In the genomic region with DNA sequence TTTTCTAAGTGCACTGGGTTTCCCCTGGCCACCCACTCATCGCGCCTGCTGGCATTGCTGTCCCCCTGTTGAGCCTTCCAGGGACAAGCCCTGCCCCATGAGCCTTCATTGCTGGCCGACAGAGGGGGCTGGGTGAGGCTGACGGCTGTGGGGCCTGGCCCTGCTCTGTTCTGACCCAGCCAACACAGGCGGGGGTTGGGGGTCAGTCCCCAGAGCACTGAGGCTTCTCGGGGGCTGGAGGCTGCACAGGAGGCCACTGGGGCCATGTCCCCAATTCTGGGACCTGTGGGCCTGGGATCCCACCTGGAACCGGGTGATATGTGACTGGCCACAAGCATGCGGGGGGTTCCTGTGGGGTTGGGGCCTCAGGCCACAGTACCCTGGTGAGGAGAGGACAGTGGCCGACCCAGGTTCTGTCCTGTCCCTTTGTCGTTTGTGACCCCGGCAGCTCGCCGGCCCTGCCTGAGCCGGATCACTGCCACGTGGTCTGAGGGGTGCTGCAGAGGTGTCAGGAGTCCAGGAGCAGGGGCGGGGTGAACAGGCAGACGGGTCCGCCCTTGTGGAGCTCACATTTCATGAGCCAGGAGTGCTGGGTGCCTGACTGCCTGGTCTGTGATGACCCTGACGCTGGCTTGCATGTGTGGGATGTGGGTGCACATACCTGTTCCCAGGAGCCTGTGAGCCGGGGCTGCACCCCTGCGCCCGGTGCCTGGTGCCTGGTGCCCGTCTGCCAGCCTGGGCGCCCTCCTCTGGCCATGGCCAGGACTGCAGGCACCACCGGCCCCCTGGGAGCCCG, we compare ENCODE assay signal across 8 cellular contexts. TPM values are rescaled to one million over a fixed set of nuclear protein-coding genes. Genes with fewer than 3 reads are reported as not detected.
A peak's percentile ranks its signal among the peaks of the same experiment; 100 is the strongest.
DNase-seq lines count a peak whose midpoint lies in the region; ATAC-seq, FAIRE-seq and TF ChIP-seq lines count a peak whose summit lies in the region.

No MANE protein-coding gene starts in this region.

- H3K9me3 ChIP-seq in BLaER1 treated with 17β-estradiol and CSF1 and Interleukin-3, amounts not matched to agents 10 nM and 100 nM (replicated peaks in 1 of 11): no peaks in the 10 kb centered on the region
- H3K9me3 ChIP-seq in astrocyte (ENCODE audit: insufficient read depth, low read depth, low read length): no peaks in the 10 kb centered on the region
- no peaks in the 10 kb centered on the region for H3K9me3 ChIP-seq in keratinocyte (ENCODE audit: control insufficient read depth, low read depth, low read length)

- no peaks in the 10 kb centered on the region for H3K79me2 ChIP-seq in astrocyte (ENCODE audit: insufficient read depth, low read length)
- H3K79me2 ChIP-seq in keratinocyte (ENCODE audit: control insufficient read depth, insufficient read depth, low read length): no peaks in the 10 kb centered on the region

- H3K27me3 Mint-ChIP-seq in T-helper 2 cell treated with Interferon-gamma antibody and Interleukin-4, amounts not matched to agents 5 μg/mL and 100 μg/mL, for 36 hours (ENCODE audit: low read depth): peaks cover 9% of the 10 kb centered on the region
- no peaks in the 10 kb centered on the region for H3K27me3 Mint-ChIP-seq in astrocyte (ENCODE audit: low read depth, unreplicated experiment)

- dilution Hi-C loops in keratinocyte (cut with MboI; ENCODE audit: extremely low pct_ligation_motif_present, low sequenced_read_pairs): no loop called here

- peak overlapping the region in 8 of 11 experiments; percentile 5 to 53 (median 30); a peak in 11 of 22 replicates for H3K4me2 ChIP-seq in BLaER1 treated with 17β-estradiol and CSF1 and Interleukin-3, amounts not matched to agents 10 nM and 100 nM
- H3K4me2 ChIP-seq in astrocyte (ENCODE audit: low read length): no peak overlapping the region
- H3K4me2 ChIP-seq in keratinocyte (ENCODE audit: control insufficient read depth, extremely low read depth, insufficient read depth, low read depth, low read length): no peak overlapping the region

- H3K27ac ChIP-seq in BLaER1 treated with 17β-estradiol and CSF1 and Interleukin-3, amounts not matched to agents 10 nM and 100 nM: no peak overlapping the region
- no peak overlapping the region for H3K27ac ChIP-seq in astrocyte (ENCODE audit: low read depth, low read length)
- H3K27ac ChIP-seq in keratinocyte (ENCODE audit: control insufficient read depth, insufficient read depth, low read length): no peak overlapping the region

- H2AFZ ChIP-seq in astrocyte (ENCODE audit: low read depth, low read length) (no peak overlapping the region), keratinocyte (ENCODE audit: control insufficient read depth, low read length) (no peak overlapping the region)

- H3K9me3 Mint-ChIP-seq in T-helper 2 cell treated with Interferon-gamma antibody and Interleukin-4, amounts not matched to agents 5 μg/mL and 100 μg/mL, for 36 hours: no peaks in the 10 kb centered on the region
- H3K9me3 Mint-ChIP-seq in astrocyte (ENCODE audit: unreplicated experiment): no peaks in the 10 kb centered on the region

- H3K36me3 ChIP-seq in BLaER1 treated with 17β-estradiol and CSF1 and Interleukin-3, amounts not matched to agents 10 nM and 100 nM: peaks cover 21 to 42% (median 36%) of the 10 kb centered on the region in 11 experiments; a peak in 21 of 22 replicates
- H3K36me3 ChIP-seq in astrocyte (ENCODE audit: insufficient read depth, low read length) (peaks cover 2% of the 10 kb centered on the region), keratinocyte (ENCODE audit: control insufficient read depth in 2 of 2, extremely low read depth in 1 of 2, insufficient read depth in 2 of 2, low read length in 2 of 2) (peaks cover 14 to 17% of the 10 kb centered on the region in 2 experiments)

- peaks cover 2% of the 10 kb centered on the region for H3K4me1 Mint-ChIP-seq in T-helper 2 cell treated with Interferon-gamma antibody and Interleukin-4, amounts not matched to agents 5 μg/mL and 100 μg/mL, for 36 hours (ENCODE audit: low read depth)
- peaks cover 5% of the 10 kb centered on the region for H3K4me1 Mint-ChIP-seq in astrocyte (ENCODE audit: low read depth, unreplicated experiment)

- H3K4me3 Mint-ChIP-seq in T-helper 2 cell treated with Interferon-gamma antibody and Interleukin-4, amounts not matched to agents 5 μg/mL and 100 μg/mL, for 36 hours: no peak overlapping the region
- H3K4me3 Mint-ChIP-seq in astrocyte (ENCODE audit: unreplicated experiment): no peak overlapping the region

- H3K4me3 ChIP-seq in BLaER1 treated with 17β-estradiol and CSF1 and Interleukin-3, amounts not matched to agents 10 nM and 100 nM: no peak overlapping the region
- H3K4me3 ChIP-seq in astrocyte (ENCODE audit: insufficient read depth, low read depth, low read length) (no peak overlapping the region), keratinocyte (ENCODE audit: control insufficient read depth in 2 of 3, extremely low read depth in 1 of 3, insufficient read depth in 2 of 3, low read depth in 1 of 3, low read length in 3 of 3) (no peak overlapping the region)

- ATAC-seq in GM21529 (IDR thresholded peaks at IDR 0.05; ENCODE audit: unreplicated experiment): no peak

- H3K27me3 ChIP-seq in BLaER1 treated with 17β-estradiol and CSF1 and Interleukin-3, amounts not matched to agents 10 nM and 100 nM: peaks cover 15 to 18% (median 17%) of the 10 kb centered on the region in 11 experiments
- H3K27me3 ChIP-seq in astrocyte (ENCODE audit: insufficient read depth, low read length) (peaks cover 9% of the 10 kb centered on the region), keratinocyte (ENCODE audit: control insufficient read depth, extremely low read depth, insufficient read depth, low read length) (peaks cover 18% of the 10 kb centered on the region)

- H3K27ac Mint-ChIP-seq in T-helper 2 cell treated with Interferon-gamma antibody and Interleukin-4, amounts not matched to agents 5 μg/mL and 100 μg/mL, for 36 hours: no peak overlapping the region
- no peak overlapping the region for H3K27ac Mint-ChIP-seq in astrocyte (ENCODE audit: unreplicated experiment)

- TF ChIP-seq CTCF in astrocyte (IDR thresholded peaks at IDR 0.05; ENCODE audit: insufficient read depth, low read depth, low read length) (peak; percentile 35), keratinocyte (optimal IDR thresholded peaks at IDR 0.05 in 1 of 3, IDR thresholded peaks at IDR 0.05 in 1 of 3, conservative IDR thresholded peaks at IDR 0.05 in 1 of 3; ENCODE audit: extremely low read depth in 1 of 3, insufficient read depth in 2 of 3, low read length in 3 of 3) (peak; percentile 47 to 86 (median 78))

- H3K36me3 Mint-ChIP-seq in T-helper 2 cell treated with Interferon-gamma antibody and Interleukin-4, amounts not matched to agents 5 μg/mL and 100 μg/mL, for 36 hours (ENCODE audit: low read depth): peaks cover 7% of the 10 kb centered on the region
- H3K36me3 Mint-ChIP-seq in astrocyte (ENCODE audit: low read depth, unreplicated experiment): peaks cover 1% of the 10 kb centered on the region

- peaks cover 0 to 87% (median 69%) of the 10 kb centered on the region in 10 experiments; a peak in 18 of 20 replicates for H3K4me1 ChIP-seq in BLaER1 treated with 17β-estradiol and CSF1 and Interleukin-3, amounts not matched to agents 10 nM and 100 nM
- no peaks in the 10 kb centered on the region for H3K4me1 ChIP-seq in astrocyte (ENCODE audit: insufficient read depth, low read length)
- no peaks in the 10 kb centered on the region for H3K4me1 ChIP-seq in keratinocyte (ENCODE audit: control insufficient read depth, extremely low read depth, insufficient read depth, low read length)

- DNase-seq in HK-2 (ENCODE audit: unreplicated experiment) (peak; percentile 57), astrocyte (ENCODE audit: low read depth) (peak; percentile 20), keratinocyte (ENCODE audit: low read depth, low spot score) (no peak), DMS79 treated with DMSO at 0.1 percent for 48 hours (lab: John Stamatoyannopoulos, UW) (no peak)
- DNase-seq in T-helper 2 cell treated with Interferon-gamma antibody and Interleukin-4, amounts not matched to agents 5 μg/mL and 100 μg/mL, for 36 hours (ENCODE audit: low spot score): peak; percentile 31
- DNase-seq in stimulated activated CD8-positive, alpha-beta memory T cell treated with anti-CD3 and anti-CD28 coated beads, Interleukin-12 subunit alpha, Interleukin-12 subunit beta, amount 100 ng/mL, for 24 hours (ENCODE audit: extremely low read depth): peak; percentile 20

- peaks cover 28 to 85% (median 49%) of the 10 kb centered on the region in 11 experiments; a peak in 21 of 22 replicates for H4K20me1 ChIP-seq in BLaER1 treated with 17β-estradiol and CSF1 and Interleukin-3, amounts not matched to agents 10 nM and 100 nM
- H4K20me1 ChIP-seq in astrocyte (ENCODE audit: insufficient read depth, low read length) (peaks cover 61% of the 10 kb centered on the region), keratinocyte (ENCODE audit: control insufficient read depth, extremely low read depth, insufficient read depth, low read length) (peaks cover 5% of the 10 kb centered on the region)

- H3K9me1 ChIP-seq in keratinocyte (ENCODE audit: control insufficient read depth, extremely low read depth, insufficient read depth, low read length): no peaks in the 10 kb centered on the region

- FAIRE-seq in astrocyte (lab: Jason Lieb, UNC) (no peak), keratinocyte (lab: Jason Lieb, UNC) (no peak)

- H3K9ac ChIP-seq in BLaER1 treated with 17β-estradiol and CSF1 and Interleukin-3, amounts not matched to agents 10 nM and 100 nM: no peak overlapping the region
- H3K9ac ChIP-seq in astrocyte (ENCODE audit: low read length) (no peak overlapping the region), keratinocyte (ENCODE audit: control insufficient read depth, extremely low read depth, insufficient read depth, low read length) (no peak overlapping the region)

RNA-seq across cellular contexts. Expression of a gene that starts 2.1 kb away (rescaled TPM):
- total RNA-seq in astrocyte: 3.1 and 5.0 TPM in 2 replicates
- polyA plus RNA-seq in keratinocyte: not detected in 3 replicates
- not detected for polyA plus RNA-seq in keratinocyte (2011; ENCODE audit: low read depth)
- not detected in 2 replicates for polyA plus RNA-seq in keratinocyte (2011; cell fraction: cytosol; rRNA removed)
- polyA plus RNA-seq in keratinocyte (2011; cell fraction: nucleus; rRNA removed): not detected in 2 replicates
- polyA plus RNA-seq in keratinocyte (2012; ENCODE audit: low replicate concordance): not detected in 2 replicates
- polyA minus RNA-seq in keratinocyte: not detected in 3 replicates
- not detected for polyA minus RNA-seq in keratinocyte (2011; cell fraction: cytosol; rRNA and poly(A)+ RNA removed)
- polyA minus RNA-seq in keratinocyte (2011; cell fraction: nucleus; rRNA and poly(A)+ RNA removed): 0.32 TPM in 1 of 2 replicates, not detected in the other

RNA-seq across cellular contexts. Expression of a gene that starts 18.3 kb away (rescaled TPM):
- 220 and 225 TPM in 2 replicates for total RNA-seq in astrocyte
- polyA plus RNA-seq in keratinocyte: 31.5 to 48.6 TPM (median 32.2 TPM) in 3 replicates
- polyA plus RNA-seq in keratinocyte (2011; ENCODE audit: low read depth): 34.5 TPM
- 22.7 and 37.2 TPM in 2 replicates for polyA plus RNA-seq in keratinocyte (2011; cell fraction: cytosol; rRNA removed)
- 128 and 155 TPM in 2 replicates for polyA plus RNA-seq in keratinocyte (2011; cell fraction: nucleus; rRNA removed)
- 29.0 and 57.9 TPM in 2 replicates for polyA plus RNA-seq in keratinocyte (2012; ENCODE audit: low replicate concordance)
- polyA minus RNA-seq in keratinocyte: 41.4 to 84.3 TPM (median 46.5 TPM) in 3 replicates
- 73.1 TPM for polyA minus RNA-seq in keratinocyte (2011; cell fraction: cytosol; rRNA and poly(A)+ RNA removed)
- polyA minus RNA-seq in keratinocyte (2011; cell fraction: nucleus; rRNA and poly(A)+ RNA removed): 48.7 and 57.2 TPM in 2 replicates

RNA-seq across cellular contexts. Expression of a gene that starts 36.6 kb away (rescaled TPM):
- 146 and 162 TPM in 2 replicates for total RNA-seq in astrocyte
- not detected in 3 replicates for polyA plus RNA-seq in keratinocyte
- not detected for polyA plus RNA-seq in keratinocyte (2011; ENCODE audit: low read depth)
- not detected in 2 replicates for polyA plus RNA-seq in keratinocyte (2011; cell fraction: cytosol; rRNA removed)
- not detected in 2 replicates for polyA plus RNA-seq in keratinocyte (2011; cell fraction: nucleus; rRNA removed)
- not detected in 2 replicates for polyA plus RNA-seq in keratinocyte (2012; ENCODE audit: low replicate concordance)
- polyA minus RNA-seq in keratinocyte: not detected in 3 replicates
- polyA minus RNA-seq in keratinocyte (2011; cell fraction: cytosol; rRNA and poly(A)+ RNA removed): not detected
- not detected in 2 replicates for polyA minus RNA-seq in keratinocyte (2011; cell fraction: nucleus; rRNA and poly(A)+ RNA removed)

RNA-seq across cellular contexts. Expression of a gene that starts 55.2 kb away (rescaled TPM):
- total RNA-seq in astrocyte: 2.9 and 3.3 TPM in 2 replicates
- not detected in 3 replicates for polyA plus RNA-seq in keratinocyte
- polyA plus RNA-seq in keratinocyte (2011; ENCODE audit: low read depth): not detected
- not detected in 2 replicates for polyA plus RNA-seq in keratinocyte (2011; cell fraction: cytosol; rRNA removed)
- not detected in 2 replicates for polyA plus RNA-seq in keratinocyte (2011; cell fraction: nucleus; rRNA removed)
- not detected in 2 replicates for polyA plus RNA-seq in keratinocyte (2012; ENCODE audit: low replicate concordance)
- not detected in 3 replicates for polyA minus RNA-seq in keratinocyte
- not detected for polyA minus RNA-seq in keratinocyte (2011; cell fraction: cytosol; rRNA and poly(A)+ RNA removed)
- polyA minus RNA-seq in keratinocyte (2011; cell fraction: nucleus; rRNA and poly(A)+ RNA removed): not detected in 2 replicates

Comparison
In these comparisons a context has a peak if more than half of its experiments do, and no peak if none do; other contexts are left out.
1. H3K4me2 ChIP-seq: peak in BLaER1 treated with 17β-estradiol and CSF1 and Interleukin-3, amounts not matched to agents 10 nM and 100 nM (8 of 11); none in astrocyte (single experiment) and keratinocyte (single experiment).
2. DNase-seq: peak in HK-2 (single experiment), T-helper 2 cell treated with Interferon-gamma antibody and Interleukin-4, amounts not matched to agents 5 μg/mL and 100 μg/mL, for 36 hours (single experiment), astrocyte (single experiment) and stimulated activated CD8-positive, alpha-beta memory T cell treated with anti-CD3 and anti-CD28 coated beads, Interleukin-12 subunit alpha, Interleukin-12 subunit beta, amount 100 ng/mL, for 24 hours (single experiment); none in keratinocyte (single experiment) and DMS79 treated with DMSO at 0.1 percent for 48 hours (single experiment).